ENCODE assay signal across 22 cellular contexts in genomic region chr15:75227663-75228280, GRCh38. TPM values are rescaled to one million over a fixed set of nuclear protein-coding genes. Genes with fewer than 3 reads are reported as not detected.
DNase-seq lines count a peak whose midpoint lies in the region; ATAC-seq and TF ChIP-seq lines count a peak whose summit lies in the region.
"Had no signal": no experiment of that assay in that cellular context is flagged by ENCODE, and none has a peak within 500 bp of the region (broad histone marks: within the 10 kb centered on the region; RNA-seq: fewer than 3 reads in every experiment).

No MANE protein-coding gene starts in this region.

- H3K27me3 ChIP-seq in BE2C (no peaks in the 10 kb centered on the region), osteoblast (ENCODE audit: insufficient read depth, low read length) (peaks cover 24% of the 10 kb centered on the region), prostate gland (replicated peaks; ENCODE audit: insufficient read depth) (no peaks in the 10 kb centered on the region)
- H3K27me3 ChIP-seq: BLaER1 treated with 17β-estradiol and CSF1 and Interleukin-3, amounts not matched to agents 10 nM and 100 nM; Peyer's patch; SJSA1 had no signal

- H3K4me1 ChIP-seq in BE2C (no peaks in the 10 kb centered on the region), osteoblast (ENCODE audit: insufficient read depth, low read length) (no peaks in the 10 kb centered on the region), prostate gland (replicated peaks) (no peaks in the 10 kb centered on the region), mucosa of descending colon (ENCODE audit: low read depth) (no peaks in the 10 kb centered on the region)
- H3K4me1 ChIP-seq: Peyer's patch, SJSA1 had no signal

- no peak overlapping the region for H3K27ac Mint-ChIP-seq in chondrocyte (ENCODE audit: unreplicated experiment)
- H3K27ac Mint-ChIP-seq: IgD-negative memory B cell had no signal

- DNase-seq in 8988T (peak; percentile 8), BE2C (peak; percentile 2), chondrocyte (ENCODE audit: low spot score) (peak; percentile 75), osteoblast (ENCODE audit: insufficient read length, low spot score, missing footprints) (peak; percentile 48), NK-92 (lab: John Stamatoyannopoulos, UW; ENCODE audit: unreplicated experiment) (no peak), prostate gland (ENCODE audit: low spot score) (no peak), mucosa of descending colon (no peak)
- DNase-seq: Calu3; CD8-positive, alpha-beta memory T cell; DMS153; NCI-H1105; NCI-H146; NCI-H2029; NCI-H2227 treated with DMSO at 0.1 percent for 48 hours; NCI-H524; NCI-H82 had no signal

- ATAC-seq in mucosa of descending colon, result no peak

- H3K4me2 ChIP-seq in osteoblast (ENCODE audit: insufficient read depth, low read length), result no peak overlapping the region
- H3K4me2 ChIP-seq: BLaER1 treated with 17β-estradiol and CSF1 and Interleukin-3, amounts not matched to agents 10 nM and 100 nM had no signal

- WGBS in prostate gland, result 86% methylated on average over 13 of the region's 13 CpGs

- no peaks in the 10 kb centered on the region for H3K9me3 ChIP-seq in BE2C
- H3K9me3 ChIP-seq in osteoblast (ENCODE audit: low read depth, low read length), result no peaks in the 10 kb centered on the region
- no peaks in the 10 kb centered on the region for H3K9me3 ChIP-seq in prostate gland
- H3K9me3 ChIP-seq in mucosa of descending colon, result no peaks in the 10 kb centered on the region
- H3K9me3 ChIP-seq: BLaER1 treated with 17β-estradiol and CSF1 and Interleukin-3, amounts not matched to agents 10 nM and 100 nM; Peyer's patch; SJSA1 had no signal

- no peaks in the 10 kb centered on the region for H3K36me3 ChIP-seq in BE2C
- no peaks in the 10 kb centered on the region for H3K36me3 ChIP-seq in osteoblast (ENCODE audit: insufficient read depth, low read length)
- no peaks in the 10 kb centered on the region for H3K36me3 ChIP-seq in prostate gland
- no peaks in the 10 kb centered on the region for H3K36me3 ChIP-seq in mucosa of descending colon (ENCODE audit: low read depth)
- H3K36me3 ChIP-seq: BLaER1 treated with 17β-estradiol and CSF1 and Interleukin-3, amounts not matched to agents 10 nM and 100 nM; Peyer's patch; SJSA1 had no signal

- H3K27ac ChIP-seq in osteoblast (ENCODE audit: low read depth, low read length), result no peak overlapping the region
- no peak overlapping the region for H3K27ac ChIP-seq in prostate gland
- H3K27ac ChIP-seq: BLaER1 treated with 17β-estradiol and CSF1 and Interleukin-3, amounts not matched to agents 10 nM and 100 nM; Peyer's patch; SJSA1 had no signal

- TF ChIP-seq CTCF in BE2C (IDR thresholded peaks at IDR 0.05; ENCODE audit: low read depth, low read length), result no peak
- no peak for TF ChIP-seq CTCF in chondrocyte (IDR thresholded peaks at IDR 0.05)
- no peak for TF ChIP-seq CTCF in osteoblast (IDR thresholded peaks at IDR 0.05; ENCODE audit: extremely low read depth, low read depth, low read length)
- no peak for TF ChIP-seq CTCF in prostate gland (IDR thresholded peaks at IDR 0.05)
- TF ChIP-seq CTCF in mucosa of descending colon (IDR thresholded peaks at IDR 0.05), result no peak

- TF ChIP-seq POLR2A in prostate gland (IDR thresholded peaks at IDR 0.05), result no peak

- H3K27me3 Mint-ChIP-seq in chondrocyte (ENCODE audit: low read depth), result peaks cover 21% of the 10 kb centered on the region

- H4K20me1 ChIP-seq in osteoblast (ENCODE audit: insufficient read depth, low read length), result peaks cover 4% of the 10 kb centered on the region
- H4K20me1 ChIP-seq: BLaER1 treated with 17β-estradiol and CSF1 and Interleukin-3, amounts not matched to agents 10 nM and 100 nM had no signal

- H3K9me3 Mint-ChIP-seq in chondrocyte (ENCODE audit: low read depth), result no peaks in the 10 kb centered on the region
- H3K9me3 Mint-ChIP-seq: IgD-negative memory B cell had no signal

- H3K4me3 Mint-ChIP-seq in chondrocyte (ENCODE audit: unreplicated experiment), result no peak overlapping the region
- H3K4me3 Mint-ChIP-seq: CD8-positive, alpha-beta memory T cell; IgD-negative memory B cell had no signal

- H3K79me2 ChIP-seq in osteoblast (ENCODE audit: insufficient read depth, low read length), result no peaks in the 10 kb centered on the region

- no peaks in the 10 kb centered on the region for H3K36me3 Mint-ChIP-seq in chondrocyte (ENCODE audit: low read depth)
- H3K36me3 Mint-ChIP-seq: CD8-positive, alpha-beta memory T cell; IgD-negative memory B cell had no signal

- H3K4me1 Mint-ChIP-seq in chondrocyte (ENCODE audit: low read depth), result no peaks in the 10 kb centered on the region
- H3K4me1 Mint-ChIP-seq: CD8-positive, alpha-beta memory T cell; IgD-negative memory B cell had no signal

- intact Hi-C loops in prostate gland (cut with DNase I), result no loop called here
- intact Hi-C loops in mucosa of descending colon (cut with DNase I, micrococcal nuclease), result no loop called here

- H2AFZ ChIP-seq in osteoblast (ENCODE audit: low read length), result no peak overlapping the region

- no peak overlapping the region for H3K4me3 ChIP-seq in BE2C (ENCODE audit: low read depth, low read length)
- H3K4me3 ChIP-seq in osteoblast (ENCODE audit: insufficient read depth, low read length), result no peak overlapping the region
- H3K4me3 ChIP-seq in prostate gland, result no peak overlapping the region
- no peak overlapping the region for H3K4me3 ChIP-seq in mucosa of descending colon
- H3K4me3 ChIP-seq: BLaER1 treated with 17β-estradiol and CSF1 and Interleukin-3, amounts not matched to agents 10 nM and 100 nM; Peyer's patch; SJSA1 had no signal

RNA-seq across cellular contexts. Expression of gene C15orf39, which starts 26.1 kb away (rescaled TPM):
- 59.8 TPM for polyA plus RNA-seq in BE2C (2012; ENCODE audit: insufficient read depth, insufficient read length, low read depth)
- 12.2 to 33.4 TPM (median 32.9 TPM) in 3 replicates for total RNA-seq in chondrocyte
- total RNA-seq in osteoblast, result 4.7 and 6.5 TPM in 2 replicates
- 10 to 100 TPM; 17.9 to 96.3 TPM for total RNA-seq in prostate gland
- total RNA-seq in mucosa of descending colon, result 10 to 100 TPM; 22.2 to 32.5 (median 24.2) TPM

RNA-seq across cellular contexts. Expression of gene GOLGA6C, which starts 30.4 kb away (rescaled TPM):
- not detected for polyA plus RNA-seq in BE2C (2012; ENCODE audit: insufficient read depth, insufficient read length, low read depth)
- total RNA-seq in chondrocyte (not detected in 3 replicates), osteoblast (not detected in 2 replicates), prostate gland (1 to 10 TPM in 1 of 2 donors, not detected in 1; 1.5 TPM), mucosa of descending colon (not detected)
- total RNA-seq: Calu3; CD8-positive, alpha-beta memory T cell; G401; Peyer's patch; SJSA1 had no signal
- polyA plus RNA-seq: CD8-positive, alpha-beta memory T cell; IgD-negative memory B cell had no signal

RNA-seq across cellular contexts. Expression of gene GOLGA6D, which starts 54.9 kb away (rescaled TPM):
- polyA plus RNA-seq in BE2C (2012; ENCODE audit: insufficient read depth, insufficient read length, low read depth), result not detected
- 0.15 TPM in 1 of 3 replicates, not detected in the others for total RNA-seq in chondrocyte
- not detected in 2 replicates for total RNA-seq in osteoblast
- total RNA-seq in prostate gland, result not detected
- not detected for total RNA-seq in mucosa of descending colon
- total RNA-seq: Calu3; CD8-positive, alpha-beta memory T cell; G401; OCI-LY7; Peyer's patch; SJSA1 had no signal
- polyA plus RNA-seq: CD8-positive, alpha-beta memory T cell; IgD-negative memory B cell had no signal

Comparison
In these comparisons a context has a peak if more than half of its experiments do, and no peak if none do; other contexts are left out.
1. DNase-seq: peak in 8988T (single experiment), BE2C (single experiment), chondrocyte (single experiment) and osteoblast (single experiment); none in NK-92 (single experiment), prostate gland (single experiment) and mucosa of descending colon (0 of 3).